8 cellular contexts compared by ENCODE assay signal in the genomic region with DNA sequence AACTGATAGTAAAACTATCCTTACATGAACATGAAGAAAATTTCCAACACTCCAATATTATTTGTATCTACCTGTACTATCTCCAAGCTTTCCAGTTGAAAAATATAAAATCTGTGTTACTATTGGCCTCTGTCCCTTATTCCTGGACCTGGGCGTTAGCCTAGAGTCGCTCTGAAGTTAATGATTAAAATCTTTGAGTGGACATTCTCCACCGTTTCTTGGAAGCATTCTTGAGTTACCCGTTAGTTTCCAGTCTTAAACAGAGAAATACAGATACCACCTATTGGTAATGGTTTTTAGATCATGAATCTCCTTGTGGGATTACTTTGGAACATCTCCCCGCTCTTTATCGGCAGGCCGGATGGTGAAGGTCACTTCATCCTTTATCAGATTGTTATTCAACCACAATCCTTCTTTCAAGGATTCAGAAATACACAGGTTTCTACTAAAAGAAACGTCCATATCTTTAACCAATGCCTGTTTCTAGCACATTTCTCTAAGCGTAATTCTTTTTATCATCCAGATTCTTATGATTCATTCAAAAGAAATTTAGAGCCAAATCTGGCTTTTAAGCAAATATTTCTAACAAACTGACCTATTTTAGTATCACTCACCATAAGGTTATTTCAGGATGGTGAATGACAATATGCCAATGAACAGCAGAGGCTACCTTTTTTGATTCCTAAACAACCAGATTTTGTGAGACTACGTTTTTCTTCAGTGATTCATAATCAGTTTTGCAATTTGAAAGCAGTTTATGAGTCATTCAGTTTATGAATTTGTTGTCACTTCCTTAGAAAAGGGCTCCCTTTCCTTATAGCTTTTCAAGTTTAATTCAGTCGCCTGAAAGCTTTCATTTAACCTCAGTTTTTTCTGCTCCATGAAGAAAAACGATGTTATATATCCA.
DNase-seq lines count a peak whose midpoint lies in the region; ATAC-seq, FAIRE-seq and TF ChIP-seq lines count a peak whose summit lies in the region.
"Had no signal": no experiment of that assay in that cellular context is flagged by ENCODE, and none has a peak within 500 bp of the region (broad histone marks: within the 10 kb centered on the region; RNA-seq: fewer than 3 reads in every experiment).

No MANE protein-coding gene starts in this region.

- POLR2A ChIA-PET in RWPE1 (lab: Yijun Ruan, JAX; ENCODE audit: low non-redundant PET), result no interaction called here

- no peak overlapping the region for H3K9ac ChIP-seq in skeletal muscle tissue (ENCODE audit: low read depth in 1 of 3, low read length in 3 of 3)

- no peak overlapping the region for H3K4me3 ChIP-seq in fibroblast of the aortic adventitia (ENCODE audit: low read depth, low read length)
- H3K4me3 ChIP-seq in skeletal muscle tissue (ENCODE audit: low read length in 3 of 3), result no peak overlapping the region

- TF ChIP-seq POLR2A in H54 (IDR thresholded peaks at IDR 0.05; ENCODE audit: low read depth, low read length), result no peak

- peak; percentile 84 for FAIRE-seq in H54 (lab: Jason Lieb, UNC)
- FAIRE-seq: H1 had no signal

- H3K36me3 ChIP-seq in skeletal muscle tissue (ENCODE audit: control insufficient read depth in 3 of 3, insufficient read depth in 3 of 3, low read length in 3 of 3), result no peaks in the 10 kb centered on the region

- ATAC-seq in HG02981 (IDR thresholded peaks at IDR 0.05; ENCODE audit: unreplicated experiment) (no peak), GM21367 (IDR thresholded peaks at IDR 0.05; ENCODE audit: unreplicated experiment) (no peak)

- peaks cover 12 to 18% (median 17%) of the 10 kb centered on the region in 3 donors for H3K4me1 ChIP-seq in skeletal muscle tissue (ENCODE audit: control insufficient read depth in 3 of 3, insufficient read depth in 3 of 3, low read length in 3 of 3)

- no peak for DNase-seq in H54 (ENCODE audit: insufficient read length, low spot score)
- peak; percentile 66 for DNase-seq in RWPE1 (ENCODE audit: low spot score)
- peak; percentile 84 for DNase-seq in fibroblast of the aortic adventitia (ENCODE audit: low read depth)
- no peak for DNase-seq in DMS153 (lab: John Stamatoyannopoulos, UW)

- no peaks in the 10 kb centered on the region for H3K9me3 ChIP-seq in skeletal muscle tissue (ENCODE audit: control insufficient read depth in 3 of 3, low read length in 3 of 3)

- CTCF ChIA-PET in RWPE1 (lab: Yijun Ruan, JAX), result interaction anchor here (0.6 to 1.3 kb wide), 3 partner anchors 119 to 247 kb away, joined by 3 read pairs; no protein-coding TSS in a partner anchor

- TF ChIP-seq CTCF in RWPE1 (conservative IDR thresholded peaks at IDR 0.05; ENCODE audit: low read depth) (no peak), fibroblast of the aortic adventitia (IDR thresholded peaks at IDR 0.05; ENCODE audit: insufficient read depth, low read length) (no peak)

- no peaks in the 10 kb centered on the region for H3K27me3 ChIP-seq in skeletal muscle tissue (ENCODE audit: control insufficient read depth in 3 of 3, insufficient read depth in 3 of 3, low read length in 3 of 3)

- H3K27ac ChIP-seq in RWPE1 (no peak overlapping the region), skeletal muscle tissue (ENCODE audit: low read depth, low read length) (peak overlapping the region; percentile 64)

Comparison
In these comparisons a context has a peak if more than half of its experiments do, and no peak if none do; other contexts are left out.
1. DNase-seq: peak in RWPE1 (single experiment) and fibroblast of the aortic adventitia (single experiment); none in H54 (single experiment) and DMS153 (single experiment).